ENCODE assay signal across 13 cellular contexts in the genomic region with DNA sequence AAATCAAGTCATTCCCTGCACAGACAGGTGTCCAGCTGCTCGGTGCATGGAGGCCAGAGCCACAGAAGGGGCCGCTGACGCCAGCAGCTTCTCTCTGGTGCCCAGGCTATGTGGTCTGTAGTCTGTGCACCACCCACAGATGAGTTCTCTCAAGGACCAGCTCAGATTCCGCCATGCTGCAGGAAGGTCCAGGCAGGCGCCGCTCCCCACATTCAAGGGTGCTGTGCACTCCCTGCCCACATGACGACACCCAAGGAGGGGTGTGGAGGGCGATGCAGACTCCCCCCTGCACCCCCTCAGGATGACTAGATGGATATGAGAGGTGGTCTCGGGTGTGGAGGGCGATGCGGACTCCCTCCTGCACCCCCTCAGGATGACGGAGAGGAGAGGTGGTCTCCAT.
"Had no signal": no experiment of that assay in that cellular context is flagged by ENCODE, and none has a peak within 500 bp of the region (broad histone marks: within the 10 kb centered on the region; RNA-seq: fewer than 3 reads in every experiment).

No MANE protein-coding gene starts in this region.

- H3K9me3 Mint-ChIP-seq: stimulated activated naive CD8-positive, alpha-beta T cell treated with anti-CD3 and anti-CD28 coated beads, Interleukin-15, Interleukin-2, amounts not matched to agents 100 ng/mL and 50 ng/mL, for 24 hours had no signal

- ATAC-seq: activated T-cell treated with anti-CD3 and anti-CD28 coated beads, Interleukin-2, amount 50 U/mL, for 4 hours; foreskin keratinocyte; left colon; naive thymus-derived CD8-positive, alpha-beta T cell; T-cell had no signal

- H3K27me3 Mint-ChIP-seq: naive thymus-derived CD8-positive, alpha-beta T cell; stimulated activated naive CD8-positive, alpha-beta T cell treated with anti-CD3 and anti-CD28 coated beads, Interleukin-15, Interleukin-2, amounts not matched to agents 100 ng/mL and 50 ng/mL, for 24 hours; T-cell had no signal

- DNase-seq: activated CD4-positive, alpha-beta T cell treated with anti-CD3 and anti-CD28 coated beads for 48 hours; activated gamma-delta T cell treated with Interleukin-2 at 50 U/mL for 16 hours; activated T-cell treated with anti-CD3 and anti-CD28 coated beads, Interleukin-2, amount 50 U/mL, for 4 hours; foreskin keratinocyte; head of caudate nucleus; left colon; naive thymus-derived CD8-positive, alpha-beta T cell; nucleus accumbens; sigmoid colon; stimulated activated CD4-positive, alpha-beta T cell treated with anti-CD3 and anti-CD28 coated beads, Interleukin-2, amount 100 ng/mL, for 24 hours; T-cell; WERI-Rb-1 had no signal

- H3K27ac Mint-ChIP-seq: stimulated activated naive CD8-positive, alpha-beta T cell treated with anti-CD3 and anti-CD28 coated beads, Interleukin-15, Interleukin-2, amounts not matched to agents 100 ng/mL and 50 ng/mL, for 24 hours had no signal

- H3K4me3 Mint-ChIP-seq: activated T-cell treated with anti-CD3 and anti-CD28 coated beads, Interleukin-2, amount 50 U/mL, for 4 hours; stimulated activated naive CD8-positive, alpha-beta T cell treated with anti-CD3 and anti-CD28 coated beads, Interleukin-15, Interleukin-2, amounts not matched to agents 100 ng/mL and 50 ng/mL, for 24 hours had no signal
